Comparison of ENCODE assay signal across 1 cellular context in the genomic region with DNA sequence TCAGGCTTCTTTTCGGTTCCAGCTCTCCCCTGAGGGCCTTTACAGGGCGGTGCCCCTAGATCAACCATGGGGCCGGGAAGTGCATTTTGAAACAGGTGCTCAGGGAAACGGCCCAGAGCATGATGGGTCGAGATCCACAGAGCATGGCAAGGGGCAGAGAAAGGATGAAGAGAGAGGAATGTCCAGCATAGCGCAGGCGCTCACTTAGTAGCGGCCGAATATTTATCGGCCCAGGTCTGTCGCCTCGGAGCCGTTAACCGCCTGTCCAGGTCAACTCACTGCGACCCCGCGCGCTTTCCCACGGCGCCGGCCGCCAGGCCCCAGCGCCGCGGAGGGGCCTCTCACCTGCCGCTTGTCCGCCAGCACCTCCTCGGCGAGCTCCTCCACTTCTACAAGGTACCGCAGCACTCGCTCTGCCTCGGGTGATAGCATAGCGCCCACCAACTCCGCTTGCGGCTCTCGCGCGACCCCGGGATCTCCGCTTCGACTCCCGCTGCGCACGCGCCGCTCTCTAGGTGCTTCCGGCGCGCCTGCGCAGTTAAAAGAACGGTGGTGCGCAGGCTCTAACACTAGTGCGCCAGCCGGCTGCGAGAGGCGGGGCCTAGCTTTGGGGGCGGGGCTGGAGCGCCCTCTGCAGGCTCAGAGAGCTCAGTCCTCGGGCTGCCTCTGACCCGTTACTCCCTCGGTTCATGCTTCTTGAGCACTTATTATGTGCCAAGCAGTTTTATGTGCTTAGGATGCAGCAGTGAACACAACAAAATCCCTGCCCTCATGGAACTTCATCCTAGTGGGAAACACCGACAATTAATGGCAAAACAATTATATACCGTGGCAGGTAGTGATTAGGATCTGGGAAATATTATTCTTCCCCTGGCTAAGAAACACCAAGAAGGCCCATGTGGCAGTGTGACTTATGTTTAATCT.
TF ChIP-seq lines count a peak whose summit lies in the region.

Gene PDRG1, minus strand, starts transcription at position 517 of the 924 bp plus-strand sequence. Its CDS starts 85 bp downstream, at position 432.

TF ChIP-seq in HepG2, 621 proteins besides CTCF, POLR2A, EP300 and RAD21 (continued from another document and continues in another):
- peak; percentile 96 for TF ChIP-seq ZNF407 (CRISPR knock-in tag; IDR thresholded peaks at IDR 0.05; ENCODE audit: not compliant biosample characterization)
- no peak for TF ChIP-seq ZNF577 (CRISPR knock-in tag; IDR thresholded peaks at IDR 0.05; ENCODE audit: borderline replicate concordance, low read depth)
- peak; percentile 62 for TF ChIP-seq FOSL2 (CRISPR knock-in tag; IDR thresholded peaks at IDR 0.05)
- peak; percentile 84 for TF ChIP-seq GZF1 (CRISPR knock-in tag; IDR thresholded peaks at IDR 0.05)
- TF ChIP-seq, protein P1, sequence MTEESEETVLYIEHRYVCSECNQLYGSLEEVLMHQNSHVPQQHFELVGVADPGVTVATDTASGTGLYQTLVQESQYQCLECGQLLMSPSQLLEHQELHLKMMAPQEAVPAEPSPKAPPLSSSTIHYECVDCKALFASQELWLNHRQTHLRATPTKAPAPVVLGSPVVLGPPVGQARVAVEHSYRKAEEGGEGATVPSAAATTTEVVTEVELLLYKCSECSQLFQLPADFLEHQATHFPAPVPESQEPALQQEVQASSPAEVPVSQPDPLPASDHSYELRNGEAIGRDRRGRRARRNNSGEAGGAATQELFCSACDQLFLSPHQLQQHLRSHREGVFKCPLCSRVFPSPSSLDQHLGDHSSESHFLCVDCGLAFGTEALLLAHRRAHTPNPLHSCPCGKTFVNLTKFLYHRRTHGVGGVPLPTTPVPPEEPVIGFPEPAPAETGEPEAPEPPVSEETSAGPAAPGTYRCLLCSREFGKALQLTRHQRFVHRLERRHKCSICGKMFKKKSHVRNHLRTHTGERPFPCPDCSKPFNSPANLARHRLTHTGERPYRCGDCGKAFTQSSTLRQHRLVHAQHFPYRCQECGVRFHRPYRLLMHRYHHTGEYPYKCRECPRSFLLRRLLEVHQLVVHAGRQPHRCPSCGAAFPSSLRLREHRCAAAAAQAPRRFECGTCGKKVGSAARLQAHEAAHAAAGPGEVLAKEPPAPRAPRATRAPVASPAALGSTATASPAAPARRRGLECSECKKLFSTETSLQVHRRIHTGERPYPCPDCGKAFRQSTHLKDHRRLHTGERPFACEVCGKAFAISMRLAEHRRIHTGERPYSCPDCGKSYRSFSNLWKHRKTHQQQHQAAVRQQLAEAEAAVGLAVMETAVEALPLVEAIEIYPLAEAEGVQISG (CRISPR knock-in tag; IDR thresholded peaks at IDR 0.05): peak; percentile 92
- TF ChIP-seq SIX1 (CRISPR knock-in tag; IDR thresholded peaks at IDR 0.05; ENCODE audit: borderline replicate concordance): no peak
- 0 out of 2 replicates have a peak, but pooled peaks have one; percentile 70 for TF ChIP-seq ZFAT (CRISPR knock-in tag; conservative IDR thresholded peaks at IDR 0.05)
- no peak for TF ChIP-seq IKZF1 (IDR thresholded peaks at IDR 0.05)
- TF ChIP-seq JDP2 (CRISPR knock-in tag; IDR thresholded peaks at IDR 0.05; ENCODE audit: borderline replicate concordance): no peak
- peak; percentile 75 for TF ChIP-seq ZNF263 (CRISPR knock-in tag; IDR thresholded peaks at IDR 0.05)
- peak; percentile 91 for TF ChIP-seq PTBP1 (IDR thresholded peaks at IDR 0.05; ENCODE audit: low read depth, low read length, poor library complexity, severe bottlenecking)
- peak; percentile 38; the same call in 1 of the 2 replicates for TF ChIP-seq ZNF776 (CRISPR knock-in tag; IDR thresholded peaks at IDR 0.05)
- TF ChIP-seq HMG20A (CRISPR knock-in tag; IDR thresholded peaks at IDR 0.05; ENCODE audit: borderline replicate concordance): no peak
- peak; percentile 84 for TF ChIP-seq TBX2 (CRISPR knock-in tag; IDR thresholded peaks at IDR 0.05; ENCODE audit: borderline replicate concordance)
- no peak; the same call in 1 of the 2 replicates for TF ChIP-seq ZNF235 (CRISPR knock-in tag; IDR thresholded peaks at IDR 0.05; ENCODE audit: borderline replicate concordance)
- no peak for TF ChIP-seq SCMH1 (CRISPR knock-in tag; IDR thresholded peaks at IDR 0.05; ENCODE audit: borderline replicate concordance)
- peak; percentile 92 for TF ChIP-seq YEATS4 (CRISPR knock-in tag; IDR thresholded peaks at IDR 0.05; ENCODE audit: borderline replicate concordance)
- TF ChIP-seq, protein P2, sequence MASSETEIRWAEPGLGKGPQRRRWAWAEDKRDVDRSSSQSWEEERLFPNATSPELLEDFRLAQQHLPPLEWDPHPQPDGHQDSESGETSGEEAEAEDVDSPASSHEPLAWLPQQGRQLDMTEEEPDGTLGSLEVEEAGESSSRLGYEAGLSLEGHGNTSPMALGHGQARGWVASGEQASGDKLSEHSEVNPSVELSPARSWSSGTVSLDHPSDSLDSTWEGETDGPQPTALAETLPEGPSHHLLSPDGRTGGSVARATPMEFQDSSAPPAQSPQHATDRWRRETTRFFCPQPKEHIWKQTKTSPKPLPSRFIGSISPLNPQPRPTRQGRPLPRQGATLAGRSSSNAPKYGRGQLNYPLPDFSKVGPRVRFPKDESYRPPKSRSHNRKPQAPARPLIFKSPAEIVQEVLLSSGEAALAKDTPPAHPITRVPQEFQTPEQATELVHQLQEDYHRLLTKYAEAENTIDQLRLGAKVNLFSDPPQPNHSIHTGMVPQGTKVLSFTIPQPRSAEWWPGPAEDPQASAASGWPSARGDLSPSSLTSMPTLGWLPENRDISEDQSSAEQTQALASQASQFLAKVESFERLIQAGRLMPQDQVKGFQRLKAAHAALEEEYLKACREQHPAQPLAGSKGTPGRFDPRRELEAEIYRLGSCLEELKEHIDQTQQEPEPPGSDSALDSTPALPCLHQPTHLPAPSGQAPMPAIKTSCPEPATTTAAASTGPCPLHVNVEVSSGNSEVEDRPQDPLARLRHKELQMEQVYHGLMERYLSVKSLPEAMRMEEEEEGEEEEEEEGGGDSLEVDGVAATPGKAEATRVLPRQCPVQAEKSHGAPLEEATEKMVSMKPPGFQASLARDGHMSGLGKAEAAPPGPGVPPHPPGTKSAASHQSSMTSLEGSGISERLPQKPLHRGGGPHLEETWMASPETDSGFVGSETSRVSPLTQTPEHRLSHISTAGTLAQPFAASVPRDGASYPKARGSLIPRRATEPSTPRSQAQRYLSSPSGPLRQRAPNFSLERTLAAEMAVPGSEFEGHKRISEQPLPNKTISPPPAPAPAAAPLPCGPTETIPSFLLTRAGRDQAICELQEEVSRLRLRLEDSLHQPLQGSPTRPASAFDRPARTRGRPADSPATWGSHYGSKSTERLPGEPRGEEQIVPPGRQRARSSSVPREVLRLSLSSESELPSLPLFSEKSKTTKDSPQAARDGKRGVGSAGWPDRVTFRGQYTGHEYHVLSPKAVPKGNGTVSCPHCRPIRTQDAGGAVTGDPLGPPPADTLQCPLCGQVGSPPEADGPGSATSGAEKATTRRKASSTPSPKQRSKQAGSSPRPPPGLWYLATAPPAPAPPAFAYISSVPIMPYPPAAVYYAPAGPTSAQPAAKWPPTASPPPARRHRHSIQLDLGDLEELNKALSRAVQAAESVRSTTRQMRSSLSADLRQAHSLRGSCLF (CRISPR knock-in tag; IDR thresholded peaks at IDR 0.05; ENCODE audit: borderline replicate concordance): peak; percentile 92
- TF ChIP-seq ZBTB7A (CRISPR knock-in tag; IDR thresholded peaks at IDR 0.05): no peak
- no peak for TF ChIP-seq STAT5B (CRISPR knock-in tag; IDR thresholded peaks at IDR 0.05)
- TF ChIP-seq RBFOX2 (IDR thresholded peaks at IDR 0.05; ENCODE audit: low read depth, low read length): peak; percentile 98
- TF ChIP-seq ZNF138 (CRISPR knock-in tag; IDR thresholded peaks at IDR 0.05; ENCODE audit: low read depth): no peak; the same call in 1 of the 2 replicates
- peak; percentile 3; the same call in 1 of the 2 replicates for TF ChIP-seq ZNF12 (CRISPR knock-in tag; IDR thresholded peaks at IDR 0.05)
- peak; percentile 85; the same call in 1 of the 2 replicates for TF ChIP-seq ZSCAN30 (CRISPR knock-in tag; IDR thresholded peaks at IDR 0.05)
- TF ChIP-seq CBX2 (IDR thresholded peaks at IDR 0.05; ENCODE audit: low read depth, low read length): no peak
- peak; percentile 36; the same call in 1 of the 2 replicates for TF ChIP-seq CBX2 (CRISPR knock-in tag; IDR thresholded peaks at IDR 0.05; ENCODE audit: low read depth)
- no peak for TF ChIP-seq MAFG (CRISPR knock-in tag; IDR thresholded peaks at IDR 0.05)
- no peak for TF ChIP-seq ZNF550 (CRISPR knock-in tag; IDR thresholded peaks at IDR 0.05; ENCODE audit: borderline replicate concordance)
- TF ChIP-seq, protein P3, sequence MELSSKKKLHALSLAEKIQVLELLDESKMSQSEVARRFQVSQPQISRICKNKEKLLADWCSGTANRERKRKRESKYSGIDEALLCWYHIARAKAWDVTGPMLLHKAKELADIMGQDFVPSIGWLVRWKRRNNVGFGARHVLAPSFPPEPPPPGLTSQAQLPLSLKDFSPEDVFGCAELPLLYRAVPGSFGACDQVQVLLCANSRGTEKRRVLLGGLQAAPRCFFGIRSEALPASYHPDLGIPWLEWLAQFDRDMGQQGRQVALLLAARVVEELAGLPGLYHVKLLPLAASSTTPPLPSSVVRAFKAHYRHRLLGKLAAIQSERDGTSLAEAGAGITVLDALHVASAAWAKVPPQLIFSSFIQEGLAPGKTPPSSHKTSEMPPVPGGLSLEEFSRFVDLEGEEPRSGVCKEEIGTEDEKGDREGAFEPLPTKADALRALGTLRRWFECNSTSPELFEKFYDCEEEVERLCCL (CRISPR knock-in tag; IDR thresholded peaks at IDR 0.05; ENCODE audit: borderline replicate concordance): no peak; the same call in 1 of the 2 replicates
- TF ChIP-seq NR2F2 (IDR thresholded peaks at IDR 0.05; ENCODE audit: borderline replicate concordance, low read depth): peak; percentile 40; the same call in 1 of the 2 replicates
- TF ChIP-seq HOXA3 (CRISPR knock-in tag; IDR thresholded peaks at IDR 0.05): peak; percentile 86
- TF ChIP-seq KDM3A (CRISPR knock-in tag; IDR thresholded peaks at IDR 0.05; ENCODE audit: low read depth): peak; percentile 81; the same call in 1 of the 2 replicates
- no peak for TF ChIP-seq NFIC (IDR thresholded peaks at IDR 0.05; ENCODE audit: low read length)
- TF ChIP-seq CCAR2 (optimal IDR thresholded peaks at IDR 0.05; ENCODE audit: low read depth, low read length): no peak
- peak; percentile 12; the same call in 1 of the 2 replicates for TF ChIP-seq SMAD9 (CRISPR knock-in tag; IDR thresholded peaks at IDR 0.05)
- TF ChIP-seq U2AF2 (IDR thresholded peaks at IDR 0.05; ENCODE audit: low read depth, low read length): no peak
- peak; percentile 95 for TF ChIP-seq ZNF883 (CRISPR knock-in tag; IDR thresholded peaks at IDR 0.05; ENCODE audit: not compliant biosample characterization)
- TF ChIP-seq ZNF598 (CRISPR knock-in tag; IDR thresholded peaks at IDR 0.05; ENCODE audit: borderline replicate concordance): peak; percentile 100
- TF ChIP-seq, protein P4, sequence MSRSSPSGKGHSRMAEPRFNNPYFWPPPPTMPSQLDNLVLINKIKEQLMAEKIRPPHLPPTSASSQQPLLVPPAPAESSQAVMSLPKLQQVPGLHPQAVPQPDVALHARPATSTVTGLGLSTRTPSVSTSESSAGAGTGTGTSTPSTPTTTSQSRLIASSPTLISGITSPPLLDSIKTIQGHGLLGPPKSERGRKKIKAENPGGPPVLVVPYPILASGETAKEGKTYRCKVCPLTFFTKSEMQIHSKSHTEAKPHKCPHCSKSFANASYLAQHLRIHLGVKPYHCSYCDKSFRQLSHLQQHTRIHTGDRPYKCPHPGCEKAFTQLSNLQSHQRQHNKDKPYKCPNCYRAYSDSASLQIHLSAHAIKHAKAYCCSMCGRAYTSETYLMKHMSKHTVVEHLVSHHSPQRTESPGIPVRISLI (CRISPR knock-in tag; IDR thresholded peaks at IDR 0.05; ENCODE audit: borderline replicate concordance): no peak; the same call in 1 of the 2 replicates
